Comparison of ENCODE assay signal across 1 cellular context in genomic region chr2:10344105-10345066, GRCh38.
TF ChIP-seq lines count a peak whose summit lies in the region.

No MANE protein-coding gene starts in this region.

TF ChIP-seq in GM12878, 131 proteins besides CTCF, POLR2A, EP300 and RAD21 (continued from another document):
- no peak for TF ChIP-seq ZBTB11 (CRISPR knock-in tag; IDR thresholded peaks at IDR 0.05)
